Comparison of ENCODE assay signal across 23 cellular contexts in genomic region chr14:21921453-21921852, GRCh38.
DNase-seq lines count a peak whose midpoint lies in the region; ATAC-seq lines count a peak whose summit lies in the region.
"Had no signal": no experiment of that assay in that cellular context is flagged by ENCODE, and none has a peak within 500 bp of the region (broad histone marks: within the 10 kb centered on the region; RNA-seq: fewer than 3 reads in every experiment).

No MANE protein-coding gene starts in this region.

- POLR2A ChIA-PET in activated CD8-positive, alpha-beta T cell treated with anti-CD3 and anti-CD28 coated beads, Interleukin-2, amount 10 ng/mL, durations not matched to agents 7 days and 5 days (lab: Charles Lee), result interaction anchor here (1.2 to 1.5 kb wide), 2 partner anchors 572 to 607 kb away, joined by 3 read pairs; no protein-coding TSS in a partner anchor

- peak overlapping the region; percentile 59 for H3K27ac Mint-ChIP-seq in activated naive CD4-positive, alpha-beta T cell treated with anti-CD3 and anti-CD28 coated beads, Interleukin-2, amount 50 U/mL, for 24 hours
- H3K27ac Mint-ChIP-seq in activated naive CD4-positive, alpha-beta T cell treated with anti-CD3 and anti-CD28 coated beads, Interleukin-2, amount 10 ng/mL, durations not matched to agents 7 days and 5 days, result no peak overlapping the region
- peak overlapping the region; percentile 18 for H3K27ac Mint-ChIP-seq in activated CD8-positive, alpha-beta T cell treated with anti-CD3 and anti-CD28 coated beads, Interleukin-2, amount 10 ng/mL, durations not matched to agents 7 days and 5 days

- DNase-seq in activated naive CD4-positive, alpha-beta T cell treated with anti-CD3 and anti-CD28 coated beads, Interleukin-2, amount 10 ng/mL, durations not matched to agents 7 days and 5 days, result no peak
- DNase-seq in activated CD8-positive, alpha-beta T cell treated with anti-CD3 and anti-CD28 coated beads, Interleukin-2, amount 10 ng/mL, durations not matched to agents 7 days and 5 days, result no peak
- DNase-seq in kidney tubule cell (ENCODE audit: low spot score), result peak; percentile 61
- DNase-seq in stimulated activated CD4-positive, alpha-beta T cell treated with anti-CD3 and anti-CD28 coated beads, Interleukin-4, amount 100 ng/mL, for 4 hours, result no peak
- DNase-seq: ACHN; Caco-2; caudate nucleus; cortex of kidney; DMS53; effector memory CD4-positive, alpha-beta T cell; IMR-90; mammary epithelial cell; NCI-H1436; NCI-H345; NCI-H69; ovary; stomach had no signal

- CTCF ChIA-PET in activated naive CD4-positive, alpha-beta T cell treated with anti-CD3 and anti-CD28 coated beads, Interleukin-2, amount 10 ng/mL, durations not matched to agents 7 days and 5 days (lab: Charles Lee), result interaction anchor here (0.7 to 1.7 kb wide), 3 partner anchors 9 to 587 kb away, joined by 3 to 5 read pairs (median 4); no protein-coding TSS in a partner anchor
- CTCF ChIA-PET in activated CD8-positive, alpha-beta T cell treated with anti-CD3 and anti-CD28 coated beads, Interleukin-2, amount 10 ng/mL, durations not matched to agents 7 days and 5 days (lab: Charles Lee), result interaction anchor here (1.0 to 9.2 kb wide), 10 partner anchors 9 to 648 kb away, joined by 3 to 99 read pairs (median 10); no protein-coding TSS in a partner anchor

- ATAC-seq in activated CD8-positive, alpha-beta T cell treated with anti-CD3 and anti-CD28 coated beads, Interleukin-2, amount 10 ng/mL, durations not matched to agents 7 days and 5 days, result no peak
- ATAC-seq in HG02642 (IDR thresholded peaks at IDR 0.05; ENCODE audit: poor library complexity, unreplicated experiment), result no peak
- no peak for ATAC-seq in GM19023 (IDR thresholded peaks at IDR 0.05; ENCODE audit: unreplicated experiment)
- ATAC-seq: HCT116, Right ventricle myocardium inferior had no signal

- H3K36me3 Mint-ChIP-seq in activated naive CD4-positive, alpha-beta T cell treated with anti-CD3 and anti-CD28 coated beads, Interleukin-2, amount 50 U/mL, for 24 hours, result no peaks in the 10 kb centered on the region
- H3K36me3 Mint-ChIP-seq in activated naive CD4-positive, alpha-beta T cell treated with anti-CD3 and anti-CD28 coated beads, Interleukin-2, amount 10 ng/mL, durations not matched to agents 7 days and 5 days, result peaks cover 23% of the 10 kb centered on the region
- peaks cover 33% of the 10 kb centered on the region for H3K36me3 Mint-ChIP-seq in activated CD8-positive, alpha-beta T cell treated with anti-CD3 and anti-CD28 coated beads, Interleukin-2, amount 10 ng/mL, durations not matched to agents 7 days and 5 days (ENCODE audit: low read depth)

- H3K4me1 Mint-ChIP-seq in activated naive CD4-positive, alpha-beta T cell treated with anti-CD3 and anti-CD28 coated beads, Interleukin-2, amount 50 U/mL, for 24 hours, result peaks cover 87% of the 10 kb centered on the region
- H3K4me1 Mint-ChIP-seq in activated naive CD4-positive, alpha-beta T cell treated with anti-CD3 and anti-CD28 coated beads, Interleukin-2, amount 10 ng/mL, durations not matched to agents 7 days and 5 days, result peaks cover 80% of the 10 kb centered on the region
- peaks cover 79% of the 10 kb centered on the region for H3K4me1 Mint-ChIP-seq in activated CD8-positive, alpha-beta T cell treated with anti-CD3 and anti-CD28 coated beads, Interleukin-2, amount 10 ng/mL, durations not matched to agents 7 days and 5 days (ENCODE audit: low read depth)
- H3K4me1 Mint-ChIP-seq: neural crest cell had no signal

- no peaks in the 10 kb centered on the region for H3K27me3 Mint-ChIP-seq in activated naive CD4-positive, alpha-beta T cell treated with anti-CD3 and anti-CD28 coated beads, Interleukin-2, amount 50 U/mL, for 24 hours
- no peaks in the 10 kb centered on the region for H3K27me3 Mint-ChIP-seq in activated naive CD4-positive, alpha-beta T cell treated with anti-CD3 and anti-CD28 coated beads, Interleukin-2, amount 10 ng/mL, durations not matched to agents 7 days and 5 days
- no peaks in the 10 kb centered on the region for H3K27me3 Mint-ChIP-seq in activated CD8-positive, alpha-beta T cell treated with anti-CD3 and anti-CD28 coated beads, Interleukin-2, amount 10 ng/mL, durations not matched to agents 7 days and 5 days (ENCODE audit: low read depth)

- H3K9me3 Mint-ChIP-seq in activated naive CD4-positive, alpha-beta T cell treated with anti-CD3 and anti-CD28 coated beads, Interleukin-2, amount 50 U/mL, for 24 hours, result no peaks in the 10 kb centered on the region
- H3K9me3 Mint-ChIP-seq in activated naive CD4-positive, alpha-beta T cell treated with anti-CD3 and anti-CD28 coated beads, Interleukin-2, amount 10 ng/mL, durations not matched to agents 7 days and 5 days, result peaks cover 9% of the 10 kb centered on the region
- H3K9me3 Mint-ChIP-seq in activated CD8-positive, alpha-beta T cell treated with anti-CD3 and anti-CD28 coated beads, Interleukin-2, amount 10 ng/mL, durations not matched to agents 7 days and 5 days (ENCODE audit: insufficient read depth), result peaks cover 21% of the 10 kb centered on the region
- H3K9me3 Mint-ChIP-seq: neural crest cell had no signal

- H3K4me3 Mint-ChIP-seq in activated naive CD4-positive, alpha-beta T cell treated with anti-CD3 and anti-CD28 coated beads, Interleukin-2, amount 50 U/mL, for 24 hours, result no peak overlapping the region
- H3K4me3 Mint-ChIP-seq in activated naive CD4-positive, alpha-beta T cell treated with anti-CD3 and anti-CD28 coated beads, Interleukin-2, amount 10 ng/mL, durations not matched to agents 7 days and 5 days, result no peak overlapping the region
- no peak overlapping the region for H3K4me3 Mint-ChIP-seq in activated CD8-positive, alpha-beta T cell treated with anti-CD3 and anti-CD28 coated beads, Interleukin-2, amount 10 ng/mL, durations not matched to agents 7 days and 5 days
- H3K4me3 Mint-ChIP-seq: neural crest cell had no signal
